Comparison of ENCODE assay signal across 1 cellular context in genomic region chr19:4406626-4407025, GRCh38.
TF ChIP-seq lines count a peak whose summit lies in the region.

No MANE protein-coding gene starts in this region.

TF ChIP-seq in HepG2, 621 proteins besides CTCF, POLR2A, EP300 and RAD21 (continued from another document):
- no peak for TF ChIP-seq TERF1 (CRISPR knock-in tag; IDR thresholded peaks at IDR 0.05)
- no peak for TF ChIP-seq TAF15 (IDR thresholded peaks at IDR 0.05; ENCODE audit: low read depth, low read length, poor library complexity, severe bottlenecking)
- no peak for TF ChIP-seq FOSL1 (CRISPR knock-in tag; IDR thresholded peaks at IDR 0.05; ENCODE audit: borderline replicate concordance)
- 0 out of 2 replicates have a peak, but pooled peaks have one; percentile 24 for TF ChIP-seq THAP11 (CRISPR knock-in tag; IDR thresholded peaks at IDR 0.05)
- TF ChIP-seq ZBTB2 (CRISPR knock-in tag; IDR thresholded peaks at IDR 0.05; ENCODE audit: low read depth), result no peak
- no peak for TF ChIP-seq PBX2 (CRISPR knock-in tag; IDR thresholded peaks at IDR 0.05)
- TF ChIP-seq CSRNP1 (CRISPR knock-in tag; IDR thresholded peaks at IDR 0.05), result no peak
- TF ChIP-seq ATF4 (CRISPR knock-in tag; IDR thresholded peaks at IDR 0.05), result no peak
- TF ChIP-seq ZNF260 (CRISPR knock-in tag; IDR thresholded peaks at IDR 0.05; ENCODE audit: borderline replicate concordance, low read depth), result no peak
- TF ChIP-seq THAP8 (CRISPR knock-in tag; IDR thresholded peaks at IDR 0.05; ENCODE audit: borderline replicate concordance), result no peak
- TF ChIP-seq NFE2L2 (IDR thresholded peaks at IDR 0.05; ENCODE audit: low read length), result no peak
- TF ChIP-seq MBNL3 (CRISPR knock-in tag; conservative IDR thresholded peaks at IDR 0.05), result no peak
- TF ChIP-seq ZNF441 (CRISPR knock-in tag; IDR thresholded peaks at IDR 0.05; ENCODE audit: borderline replicate concordance), result no peak
- no peak for TF ChIP-seq ZNF646 (CRISPR knock-in tag; IDR thresholded peaks at IDR 0.05)
- no peak for TF ChIP-seq ZNF562 (CRISPR knock-in tag; IDR thresholded peaks at IDR 0.05; ENCODE audit: borderline replicate concordance)
- TF ChIP-seq KDM4B (CRISPR knock-in tag; IDR thresholded peaks at IDR 0.05), result no peak
- TF ChIP-seq LCORL (IDR thresholded peaks at IDR 0.05), result no peak
- TF ChIP-seq LCORL (CRISPR knock-in tag; IDR thresholded peaks at IDR 0.05), result 0 out of 2 replicates have a peak, but pooled peaks have one; percentile 23
- TF ChIP-seq ZFP62 (CRISPR knock-in tag; IDR thresholded peaks at IDR 0.05), result no peak
- TF ChIP-seq HOXA7 (CRISPR knock-in tag; IDR thresholded peaks at IDR 0.05), result no peak
- no peak for TF ChIP-seq TGIF2 (CRISPR knock-in tag; IDR thresholded peaks at IDR 0.05)
- no peak for TF ChIP-seq SNAI1 (CRISPR knock-in tag; IDR thresholded peaks at IDR 0.05; ENCODE audit: borderline replicate concordance)
- TF ChIP-seq PHF20 (CRISPR knock-in tag; IDR thresholded peaks at IDR 0.05), result no peak
- 0 out of 2 replicates have a peak, but pooled peaks have one; percentile 24 for TF ChIP-seq HDAC1 (CRISPR knock-in tag; IDR thresholded peaks at IDR 0.05)
- TF ChIP-seq ZNF720 (CRISPR knock-in tag; IDR thresholded peaks at IDR 0.05), result no peak
- no peak for TF ChIP-seq GTF2F1 (IDR thresholded peaks at IDR 0.05; ENCODE audit: low read length)
- TF ChIP-seq AGO2 (optimal IDR thresholded peaks at IDR 0.05; ENCODE audit: low read depth, low read length), result no peak
- no peak for TF ChIP-seq SATB2 (CRISPR knock-in tag; IDR thresholded peaks at IDR 0.05)
- no peak for TF ChIP-seq HMGXB4 (CRISPR knock-in tag; IDR thresholded peaks at IDR 0.05; ENCODE audit: borderline replicate concordance in 1 of 2, low read depth in 1 of 2)
- TF ChIP-seq MIXL1 (CRISPR knock-in tag; IDR thresholded peaks at IDR 0.05), result 0 out of 2 replicates have a peak, but pooled peaks have one; percentile 55
- 0 out of 2 replicates have a peak, but pooled peaks have one; percentile 15 for TF ChIP-seq ZNF331 (CRISPR knock-in tag; IDR thresholded peaks at IDR 0.05)
- TF ChIP-seq EED (CRISPR knock-in tag; IDR thresholded peaks at IDR 0.05), result no peak
- TF ChIP-seq BRCA1 (CRISPR knock-in tag; IDR thresholded peaks at IDR 0.05), result no peak
